9 cellular contexts compared by ENCODE assay signal in the genomic region with DNA sequence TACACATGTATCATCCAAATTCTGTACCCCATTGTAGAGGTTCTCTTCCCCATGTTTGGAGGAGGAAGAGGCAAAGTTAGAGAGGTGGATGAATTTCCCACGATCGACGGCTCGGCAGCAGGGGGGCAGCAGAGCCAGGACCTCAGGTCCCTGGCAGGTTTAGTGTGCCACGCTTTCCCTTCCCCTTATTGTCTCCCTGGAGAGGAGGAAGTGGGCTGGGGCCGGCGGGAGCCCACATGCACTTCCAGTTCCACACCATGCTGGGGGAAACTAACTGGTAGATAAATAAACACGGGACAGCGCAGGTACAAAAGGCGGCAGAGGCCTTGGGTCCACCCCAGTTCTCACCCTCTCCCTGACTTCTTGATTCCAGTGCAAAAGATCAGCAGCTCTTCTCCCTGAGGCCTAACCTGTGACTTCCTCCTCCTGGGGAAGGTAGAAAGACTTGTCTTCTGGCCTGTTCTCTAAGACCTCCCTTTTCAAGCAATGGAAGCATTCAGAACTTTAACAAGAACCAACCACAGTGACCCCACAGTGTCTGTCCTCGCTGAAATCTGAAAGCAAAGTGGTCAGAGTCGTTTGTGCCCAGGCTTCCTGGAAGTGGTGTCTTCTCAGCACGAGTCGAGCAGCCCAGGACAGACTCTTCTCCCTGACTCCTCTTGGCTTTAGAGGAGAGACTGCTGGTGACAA. TPM values are rescaled to one million over a fixed set of nuclear protein-coding genes. Genes with fewer than 3 reads are reported as not detected.
DNase-seq lines count a peak whose midpoint lies in the region; ATAC-seq and TF ChIP-seq lines count a peak whose summit lies in the region.
"Had no signal": no experiment of that assay in that cellular context is flagged by ENCODE, and none has a peak within 500 bp of the region (broad histone marks: within the 10 kb centered on the region; RNA-seq: fewer than 3 reads in every experiment).

No MANE protein-coding gene starts in this region.

- H3K27ac ChIP-seq in GM23338 (ENCODE audit: low read depth) (no peak overlapping the region), skin epidermis (peak overlapping the region in 20 of 21 experiments; percentile 1 to 81 (median 60))
- H3K27ac ChIP-seq: hepatocyte had no signal

- H3K27me3 Mint-ChIP-seq in GM23338 (ENCODE audit: insufficient read depth, low read depth, poor library complexity) = peaks cover 12% of the 10 kb centered on the region
- H3K27me3 Mint-ChIP-seq in T-helper 2 cell treated with Interferon-gamma antibody and Interleukin-4, amounts not matched to agents 5 μg/mL and 100 μg/mL, for 36 hours (ENCODE audit: low read depth) = no peaks in the 10 kb centered on the region

- H3K27ac Mint-ChIP-seq in GM23338 = no peak overlapping the region
- H3K27ac Mint-ChIP-seq in T-helper 2 cell treated with Interferon-gamma antibody and Interleukin-4, amounts not matched to agents 5 μg/mL and 100 μg/mL, for 36 hours = peak overlapping the region; percentile 90

- peaks cover 6% of the 10 kb centered on the region for H3K4me1 Mint-ChIP-seq in GM23338
- peaks cover 56% of the 10 kb centered on the region for H3K4me1 Mint-ChIP-seq in T-helper 2 cell treated with Interferon-gamma antibody and Interleukin-4, amounts not matched to agents 5 μg/mL and 100 μg/mL, for 36 hours (ENCODE audit: low read depth)

- no peaks in the 10 kb centered on the region for H3K36me3 Mint-ChIP-seq in GM23338 (ENCODE audit: low read depth)
- no peaks in the 10 kb centered on the region for H3K36me3 Mint-ChIP-seq in T-helper 2 cell treated with Interferon-gamma antibody and Interleukin-4, amounts not matched to agents 5 μg/mL and 100 μg/mL, for 36 hours (ENCODE audit: low read depth)

- H3K79me2 ChIP-seq in GM23338 (replicated peaks; ENCODE audit: insufficient read depth) = no peaks in the 10 kb centered on the region
- H3K79me2 ChIP-seq: hepatocyte had no signal

- no peaks in the 10 kb centered on the region for H3K9me3 Mint-ChIP-seq in GM23338
- H3K9me3 Mint-ChIP-seq in T-helper 2 cell treated with Interferon-gamma antibody and Interleukin-4, amounts not matched to agents 5 μg/mL and 100 μg/mL, for 36 hours = no peaks in the 10 kb centered on the region

- intact Hi-C loops in Right ventricle myocardium superior (cut with DNase I) = no loop called here

- no peak overlapping the region for H3K4me3 Mint-ChIP-seq in GM23338
- H3K4me3 Mint-ChIP-seq in T-helper 2 cell treated with Interferon-gamma antibody and Interleukin-4, amounts not matched to agents 5 μg/mL and 100 μg/mL, for 36 hours = peak overlapping the region; percentile 55

- no peaks in the 10 kb centered on the region for H3K27me3 ChIP-seq in GM23338 (ENCODE audit: insufficient read depth)
- H3K27me3 ChIP-seq: hepatocyte had no signal

- peak in 1 of 2 experiments; percentile 33; a peak in 2 of 4 replicates for TF ChIP-seq CTCF in GM23338 (conservative IDR thresholded peaks at IDR 0.05; ENCODE audit: low read depth in 2 of 2)

- DNase-seq in GM23338 (ENCODE audit: low spot score) (peak; percentile 51), Right ventricle myocardium superior (peak; percentile 73), mesenteric fat pad (ENCODE audit: low spot score) (no peak), AG08396 (ENCODE audit: low spot score) (no peak), NCI-H2196 (lab: John Stamatoyannopoulos, UW; ENCODE audit: unreplicated experiment) (no peak)
- no peak for DNase-seq in T-helper 2 cell treated with Interferon-gamma antibody and Interleukin-4, amounts not matched to agents 5 μg/mL and 100 μg/mL, for 36 hours (ENCODE audit: low spot score)

- no peak overlapping the region for H3K4me3 ChIP-seq in GM23338
- H3K4me3 ChIP-seq in skin epidermis = no peak overlapping the region
- H3K4me3 ChIP-seq: hepatocyte had no signal

- H3K9me2 ChIP-seq in GM23338 (ENCODE audit: insufficient read depth) = no peaks in the 10 kb centered on the region

- H3K4me2 ChIP-seq in GM23338 = no peak overlapping the region
- H3K4me2 ChIP-seq: hepatocyte had no signal

- H3F3A ChIP-seq in GM23338 (replicated peaks; ENCODE audit: low read depth) = no peaks in the 10 kb centered on the region

- no peaks in the 10 kb centered on the region for H3K36me3 ChIP-seq in GM23338 (ENCODE audit: insufficient read depth)

- H3K4me1 ChIP-seq in GM23338 (ENCODE audit: insufficient read depth) = no peaks in the 10 kb centered on the region

- ATAC-seq in GM23338 = peak; percentile 53
- no peak for ATAC-seq in Right ventricle myocardium superior (ENCODE audit: poor library complexity)
- ATAC-seq in HG02885 (IDR thresholded peaks at IDR 0.05; ENCODE audit: poor library complexity, unreplicated experiment) = no peak

- peak overlapping the region; percentile 90 for H2AFZ ChIP-seq in GM23338
- H2AFZ ChIP-seq: hepatocyte had no signal

- H4K20me1 ChIP-seq in GM23338 (replicated peaks; ENCODE audit: insufficient read depth) = no peaks in the 10 kb centered on the region

TF ChIP-seq in GM23338, 12 proteins besides CTCF, POLR2A, EP300 and RAD21 (continues in another document):
- no peak for TF ChIP-seq CREB1 (CRISPR knock-in tag; IDR thresholded peaks at IDR 0.05; ENCODE audit: low read depth)
- TF ChIP-seq EZH2phosphoT487 (IDR thresholded peaks at IDR 0.05; ENCODE audit: unreplicated experiment) = no peak
- TF ChIP-seq, protein P1, sequence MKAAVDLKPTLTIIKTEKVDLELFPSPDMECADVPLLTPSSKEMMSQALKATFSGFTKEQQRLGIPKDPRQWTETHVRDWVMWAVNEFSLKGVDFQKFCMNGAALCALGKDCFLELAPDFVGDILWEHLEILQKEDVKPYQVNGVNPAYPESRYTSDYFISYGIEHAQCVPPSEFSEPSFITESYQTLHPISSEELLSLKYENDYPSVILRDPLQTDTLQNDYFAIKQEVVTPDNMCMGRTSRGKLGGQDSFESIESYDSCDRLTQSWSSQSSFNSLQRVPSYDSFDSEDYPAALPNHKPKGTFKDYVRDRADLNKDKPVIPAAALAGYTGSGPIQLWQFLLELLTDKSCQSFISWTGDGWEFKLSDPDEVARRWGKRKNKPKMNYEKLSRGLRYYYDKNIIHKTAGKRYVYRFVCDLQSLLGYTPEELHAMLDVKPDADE (IDR thresholded peaks at IDR 0.05) = no peak
- TF ChIP-seq, protein P2, sequence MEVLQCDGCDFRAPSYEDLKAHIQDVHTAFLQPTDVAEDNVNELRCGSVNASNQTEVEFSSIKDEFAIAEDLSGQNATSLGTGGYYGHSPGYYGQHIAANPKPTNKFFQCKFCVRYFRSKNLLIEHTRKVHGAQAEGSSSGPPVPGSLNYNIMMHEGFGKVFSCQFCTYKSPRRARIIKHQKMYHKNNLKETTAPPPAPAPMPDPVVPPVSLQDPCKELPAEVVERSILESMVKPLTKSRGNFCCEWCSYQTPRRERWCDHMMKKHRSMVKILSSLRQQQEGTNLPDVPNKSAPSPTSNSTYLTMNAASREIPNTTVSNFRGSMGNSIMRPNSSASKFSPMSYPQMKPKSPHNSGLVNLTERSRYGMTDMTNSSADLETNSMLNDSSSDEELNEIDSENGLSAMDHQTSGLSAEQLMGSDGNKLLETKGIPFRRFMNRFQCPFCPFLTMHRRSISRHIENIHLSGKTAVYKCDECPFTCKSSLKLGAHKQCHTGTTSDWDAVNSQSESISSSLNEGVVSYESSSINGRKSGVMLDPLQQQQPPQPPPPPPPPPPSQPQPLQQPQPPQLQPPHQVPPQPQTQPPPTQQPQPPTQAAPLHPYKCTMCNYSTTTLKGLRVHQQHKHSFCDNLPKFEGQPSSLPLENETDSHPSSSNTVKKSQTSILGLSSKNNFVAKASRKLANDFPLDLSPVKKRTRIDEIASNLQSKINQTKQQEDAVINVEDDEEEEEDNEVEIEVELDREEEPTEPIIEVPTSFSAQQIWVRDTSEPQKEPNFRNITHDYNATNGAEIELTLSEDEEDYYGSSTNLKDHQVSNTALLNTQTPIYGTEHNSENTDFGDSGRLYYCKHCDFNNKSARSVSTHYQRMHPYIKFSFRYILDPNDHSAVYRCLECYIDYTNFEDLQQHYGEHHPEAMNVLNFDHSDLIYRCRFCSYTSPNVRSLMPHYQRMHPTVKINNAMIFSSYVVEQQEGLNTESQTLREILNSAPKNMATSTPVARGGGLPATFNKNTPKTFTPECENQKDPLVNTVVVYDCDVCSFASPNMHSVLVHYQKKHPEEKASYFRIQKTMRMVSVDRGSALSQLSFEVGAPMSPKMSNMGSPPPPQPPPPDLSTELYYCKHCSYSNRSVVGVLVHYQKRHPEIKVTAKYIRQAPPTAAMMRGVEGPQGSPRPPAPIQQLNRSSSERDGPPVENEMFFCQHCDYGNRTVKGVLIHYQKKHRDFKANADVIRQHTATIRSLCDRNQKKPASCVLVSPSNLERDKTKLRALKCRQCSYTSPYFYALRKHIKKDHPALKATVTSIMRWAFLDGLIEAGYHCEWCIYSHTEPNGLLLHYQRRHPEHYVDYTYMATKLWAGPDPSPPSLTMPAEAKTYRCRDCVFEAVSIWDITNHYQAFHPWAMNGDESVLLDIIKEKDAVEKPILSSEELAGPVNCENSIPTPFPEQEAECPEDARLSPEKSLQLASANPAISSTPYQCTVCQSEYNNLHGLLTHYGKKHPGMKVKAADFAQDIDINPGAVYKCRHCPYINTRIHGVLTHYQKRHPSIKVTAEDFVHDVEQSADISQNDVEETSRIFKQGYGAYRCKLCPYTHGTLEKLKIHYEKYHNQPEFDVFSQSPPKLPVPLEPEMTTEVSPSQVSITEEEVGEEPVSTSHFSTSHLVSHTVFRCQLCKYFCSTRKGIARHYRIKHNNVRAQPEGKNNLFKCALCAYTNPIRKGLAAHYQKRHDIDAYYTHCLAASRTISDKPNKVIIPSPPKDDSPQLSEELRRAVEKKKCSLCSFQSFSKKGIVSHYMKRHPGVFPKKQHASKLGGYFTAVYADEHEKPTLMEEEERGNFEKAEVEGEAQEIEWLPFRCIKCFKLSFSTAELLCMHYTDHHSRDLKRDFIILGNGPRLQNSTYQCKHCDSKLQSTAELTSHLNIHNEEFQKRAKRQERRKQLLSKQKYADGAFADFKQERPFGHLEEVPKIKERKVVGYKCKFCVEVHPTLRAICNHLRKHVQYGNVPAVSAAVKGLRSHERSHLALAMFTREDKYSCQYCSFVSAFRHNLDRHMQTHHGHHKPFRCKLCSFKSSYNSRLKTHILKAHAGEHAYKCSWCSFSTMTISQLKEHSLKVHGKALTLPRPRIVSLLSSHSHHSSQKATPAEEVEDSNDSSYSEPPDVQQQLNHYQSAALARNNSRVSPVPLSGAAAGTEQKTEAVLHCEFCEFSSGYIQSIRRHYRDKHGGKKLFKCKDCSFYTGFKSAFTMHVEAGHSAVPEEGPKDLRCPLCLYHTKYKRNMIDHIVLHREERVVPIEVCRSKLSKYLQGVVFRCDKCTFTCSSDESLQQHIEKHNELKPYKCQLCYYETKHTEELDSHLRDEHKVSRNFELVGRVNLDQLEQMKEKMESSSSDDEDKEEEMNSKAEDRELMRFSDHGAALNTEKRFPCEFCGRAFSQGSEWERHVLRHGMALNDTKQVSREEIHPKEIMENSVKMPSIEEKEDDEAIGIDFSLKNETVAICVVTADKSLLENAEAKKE (CRISPR knock-in tag; IDR thresholded peaks at IDR 0.05) = no peak
- no peak for TF ChIP-seq EZH2 (IDR thresholded peaks at IDR 0.05; ENCODE audit: low read depth, unreplicated experiment)
- no peak for TF ChIP-seq ZNF331 (CRISPR knock-in tag; IDR thresholded peaks at IDR 0.05; ENCODE audit: low read depth)

RNA-seq across cellular contexts. Expression of a gene that starts 30.5 kb away (rescaled TPM):
- total RNA-seq in GM23338 (2014; rRNA removed; shearing (Covaris generic)) = not detected in 2 replicates
- polyA plus RNA-seq in GM23338 (2016; fragmentation: Nextera tagmentation; extraction: Ambion mirVana) = 0.30 TPM in 1 of 2 replicates, not detected in the other
- total RNA-seq in Right ventricle myocardium superior (37.5 TPM), mesenteric fat pad (404 TPM)

Comparison
In these comparisons a context has a peak if more than half of its experiments do, and no peak if none do; other contexts are left out.
1. DNase-seq: peak in GM23338 (single experiment) and Right ventricle myocardium superior (single experiment); none in T-helper 2 cell treated with Interferon-gamma antibody and Interleukin-4, amounts not matched to agents 5 μg/mL and 100 μg/mL, for 36 hours (single experiment), mesenteric fat pad (single experiment), AG08396 (single experiment) and NCI-H2196 (single experiment).
2. RNA of a gene that starts 30.5 kb away (total RNA-seq): 404 TPM in mesenteric fat pad (single experiment) and 37.5 TPM in Right ventricle myocardium superior (single experiment); not detected in GM23338; every median in the first group is over 10 times any median in the second.